In the genomic region with DNA sequence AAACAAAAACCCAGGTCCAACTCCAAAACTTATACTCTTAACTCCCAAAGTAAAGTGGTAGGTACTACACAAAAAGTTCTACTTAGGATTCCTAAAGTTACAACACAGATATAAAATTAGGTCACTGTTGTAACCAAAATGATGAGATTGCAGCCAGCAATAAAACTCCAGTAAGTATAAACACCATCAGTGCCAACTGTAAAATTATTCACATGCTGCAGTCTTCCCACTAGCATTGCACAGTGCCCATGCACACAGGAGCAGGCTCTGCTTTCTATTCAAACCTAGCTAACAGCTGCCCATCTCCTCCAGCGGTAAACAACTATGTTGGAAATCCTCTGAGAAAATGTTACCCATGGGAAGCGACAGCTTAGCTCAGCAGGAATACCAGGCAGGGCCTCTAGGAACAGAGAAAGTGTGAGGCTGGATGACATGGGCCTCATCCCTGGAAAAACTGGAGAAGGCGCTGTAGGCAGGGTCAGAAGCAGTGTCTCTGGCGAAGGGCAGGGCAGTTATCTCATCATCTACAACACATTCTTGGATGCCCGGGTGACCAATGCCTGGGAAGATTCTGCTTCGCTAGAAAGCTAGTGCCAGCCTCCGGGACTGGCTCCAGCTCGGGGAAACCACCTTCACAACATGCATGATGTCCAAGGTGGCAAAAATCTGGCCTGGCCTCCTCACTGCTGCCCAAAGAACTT, we compare ENCODE assay signal across 13 cellular contexts. TPM values are rescaled to one million over a fixed set of nuclear protein-coding genes. Genes with fewer than 3 reads are reported as not detected.
A peak's percentile ranks its signal among the peaks of the same experiment; 100 is the strongest.
DNase-seq lines count a peak whose midpoint lies in the region; ATAC-seq and TF ChIP-seq lines count a peak whose summit lies in the region.
"Had no signal": no experiment of that assay in that cellular context is flagged by ENCODE, and none has a peak within 500 bp of the region (broad histone marks: within the 10 kb centered on the region; RNA-seq: fewer than 3 reads in every experiment).

No MANE protein-coding gene starts in this region.

- no peak for TF ChIP-seq CTCF in adrenal gland (IDR thresholded peaks at IDR 0.05)
- TF ChIP-seq CTCF in transverse colon (IDR thresholded peaks at IDR 0.05): no peak

- H3K27ac ChIP-seq in adrenal gland (peak overlapping the region in 4 of 5 donors; percentile 18 to 58 (median 40)), mesenchymal stem cell (ENCODE audit: low read length, poor library complexity, severe bottlenecking) (no peak overlapping the region), transverse colon (peak overlapping the region; percentile 89 to 99 (median 99))
- H3K27ac ChIP-seq: brain microvascular endothelial cell, thoracic aorta had no signal

- peaks cover 52% of the 10 kb centered on the region for H3K79me1 ChIP-seq in mesenchymal stem cell (replicated peaks; ENCODE audit: low read length, poor library complexity, severe bottlenecking)

- H2BK120ac ChIP-seq in mesenchymal stem cell (ENCODE audit: low read depth, low read length): no peak overlapping the region

- no peak overlapping the region for H3K18ac ChIP-seq in mesenchymal stem cell (ENCODE audit: low read depth in 1 of 2, low read length in 2 of 2)

- peak overlapping the region; percentile 38 for H3K9ac ChIP-seq in mesenchymal stem cell (ENCODE audit: low read length)

- H2BK15ac ChIP-seq in mesenchymal stem cell (ENCODE audit: low read depth, poor library complexity, severe bottlenecking): no peak overlapping the region

- no peak overlapping the region for H3K4me2 ChIP-seq in mesenchymal stem cell (ENCODE audit: low read length, poor library complexity, severe bottlenecking)

- H3K36me3 ChIP-seq in adrenal gland (replicated peaks in 1 of 2) (peaks cover 0 to 7% of the 10 kb centered on the region in 2 donors), mesenchymal stem cell (ENCODE audit: control insufficient read depth in 1 of 2, insufficient read depth in 2 of 2, low read depth in 1 of 2, low read length in 2 of 2) (peaks cover 18 to 21% of the 10 kb centered on the region in 2 experiments), transverse colon (no peaks in the 10 kb centered on the region)
- H3K36me3 ChIP-seq: brain microvascular endothelial cell had no signal

- H4K8ac ChIP-seq in mesenchymal stem cell (ENCODE audit: low read length): no peak overlapping the region

- intact Hi-C loops in left cardiac atrium (cut with DNase I): no loop called here
- intact Hi-C loops in Right ventricle myocardium inferior (cut with DNase I): no loop called here
- intact Hi-C loops in adrenal gland (cut with DNase I): no loop called here
- intact Hi-C loops in transverse colon (cut with DNase I; ENCODE audit: low total_unique reads): no loop called here

- no peak overlapping the region for H3K23ac ChIP-seq in mesenchymal stem cell (ENCODE audit: low read length in 2 of 2)

- TF ChIP-seq POLR2A in adrenal gland (IDR thresholded peaks at IDR 0.05) (peak in 1 of 2 donors; percentile 10), transverse colon (IDR thresholded peaks at IDR 0.05) (peak; percentile 12)

- H3K4ac ChIP-seq in mesenchymal stem cell (ENCODE audit: low read depth in 1 of 2, low read length in 2 of 2): no peak overlapping the region

- DNase-seq in left cardiac atrium (no peak), Right ventricle myocardium inferior (ENCODE audit: missing footprints) (no peak), adrenal gland (peak; percentile 54 to 83 (median 81)), mesenchymal stem cell (no peak), transverse colon (peak; percentile 53), activated gamma-delta T cell (lab: John Stamatoyannopoulos, UW) (no peak), cerebellar cortex (ENCODE audit: low spot score) (no peak)
- DNase-seq: activated CD4-positive, alpha-beta T cell treated with anti-CD3 and anti-CD28 coated beads, Interleukin-2, amount 50 U/mL, for 4 hours; brain microvascular endothelial cell; DMS79; NCI-H1436 treated with DMSO at 0.1 percent for 48 hours had no signal

- H3K27me3 ChIP-seq in adrenal gland: no peaks in the 10 kb centered on the region
- H3K27me3 ChIP-seq in mesenchymal stem cell (ENCODE audit: control insufficient read depth in 1 of 2, insufficient read depth in 1 of 2, low read length in 2 of 2): no peaks in the 10 kb centered on the region
- H3K27me3 ChIP-seq in transverse colon: no peaks in the 10 kb centered on the region
- H3K27me3 ChIP-seq: brain microvascular endothelial cell had no signal

- no peak overlapping the region for H4K91ac ChIP-seq in mesenchymal stem cell (ENCODE audit: low read length)

- no peak overlapping the region for H2AFZ ChIP-seq in mesenchymal stem cell (ENCODE audit: low read depth, low read length)

- 46 to 50% (median 47%) methylated on average over 5 to 8 of the region's 8 CpGs for WGBS in adrenal gland, 4 donors
- 92% methylated on average over 8 of the region's 8 CpGs for WGBS in mesenchymal stem cell
- WGBS in transverse colon (ENCODE audit: low coverage in 1 of 2), 2 donors: 20 to 41% methylated on average over 1 to 8 of the region's 8 CpGs

- H3K4me3 ChIP-seq in adrenal gland (no peak overlapping the region), mesenchymal stem cell (ENCODE audit: insufficient read depth in 1 of 2, low read depth in 1 of 2, low read length in 2 of 2) (no peak overlapping the region), transverse colon (no peak overlapping the region)
- H3K4me3 ChIP-seq: thoracic aorta had no signal

- H3K4me1 ChIP-seq in adrenal gland (replicated peaks in 1 of 2) (peaks cover 59 to 61% of the 10 kb centered on the region in 2 donors), mesenchymal stem cell (ENCODE audit: control insufficient read depth, insufficient read depth, low read depth, low read length) (peaks cover 11% of the 10 kb centered on the region), transverse colon (peaks cover 88 to 100% (median 94%) of the 10 kb centered on the region in 4 donors)

- no peak overlapping the region for H2BK12ac ChIP-seq in mesenchymal stem cell (ENCODE audit: low read length in 2 of 2)

- H3K9me3 ChIP-seq in adrenal gland (replicated peaks in 1 of 3): no peaks in the 10 kb centered on the region
- no peaks in the 10 kb centered on the region for H3K9me3 ChIP-seq in mesenchymal stem cell (ENCODE audit: control insufficient read depth, low read length)
- H3K9me3 ChIP-seq in transverse colon: no peaks in the 10 kb centered on the region
- H3K9me3 ChIP-seq: thoracic aorta had no signal

- ATAC-seq in left cardiac atrium: peak; percentile 32 to 56
- ATAC-seq in Right ventricle myocardium inferior: no peak
- ATAC-seq in HG02623 (IDR thresholded peaks at IDR 0.05; ENCODE audit: unreplicated experiment): no peak

- H2BK5ac ChIP-seq in mesenchymal stem cell (ENCODE audit: low read depth, low read length, poor library complexity, severe bottlenecking): no peak overlapping the region

- H3K14ac ChIP-seq in mesenchymal stem cell (ENCODE audit: low read length in 2 of 2): no peak overlapping the region

- TF ChIP-seq EP300 in transverse colon (IDR thresholded peaks at IDR 0.05; ENCODE audit: low read depth): no peak

- no peak overlapping the region for H2AK5ac ChIP-seq in mesenchymal stem cell (ENCODE audit: low read length, severe bottlenecking)

- in situ Hi-C loops in transverse colon (cut with MboI; ENCODE audit: low pct_ligation_motif_present in 1 of 4, low pct_unique_long_range_greater_than_20kb in 1 of 4, low sequenced_read_pairs in 3 of 4): no loop called here

RNA-seq across cellular contexts. Expression of a gene that starts 9.1 kb away (rescaled TPM):
- 10 to 100 TPM; 56.6 to 63.5 TPM for total RNA-seq in left cardiac atrium
- total RNA-seq in Right ventricle myocardium inferior: 83.3 TPM
- 100 to 1,000 TPM in 1 of 8 donors, 10 to 100 TPM in 7; 61.9 to 140 (median 69.6) TPM for total RNA-seq in adrenal gland
- 10 to 100 TPM; 15.2 to 66.1 (median 22.3) TPM for polyA plus RNA-seq in adrenal gland
- polyA plus RNA-seq in mesenchymal stem cell (2013, experiment 1 of 2): 28.4 TPM
- 27.0 TPM for polyA plus RNA-seq in mesenchymal stem cell (2013, experiment 2 of 2)
- 100 to 1,000 TPM in 3 of 4 donors, 10 to 100 TPM in 1; 98.9 to 263 (median 177) TPM for total RNA-seq in transverse colon

Comparison
In these comparisons a context has a peak if more than half of its experiments do, and no peak if none do; other contexts are left out.
1. ATAC-seq: peak in left cardiac atrium (2 of 2); none in Right ventricle myocardium inferior (single experiment) and HG02623 (single experiment).
2. DNase-seq: peak in adrenal gland (7 of 7) and transverse colon (single experiment); none in left cardiac atrium (single experiment), Right ventricle myocardium inferior (single experiment), mesenchymal stem cell (single experiment), activated gamma-delta T cell (single experiment) and cerebellar cortex (single experiment).